8 cellular contexts compared by ENCODE assay signal in genomic region chr20:9068232-9068781, GRCh38. TPM values are rescaled to one million over a fixed set of nuclear protein-coding genes. Genes with fewer than 3 reads are reported as not detected.
DNase-seq lines count a peak whose midpoint lies in the region; TF ChIP-seq lines count a peak whose summit lies in the region.
"Had no signal": no experiment of that assay in that cellular context is flagged by ENCODE, and none has a peak within 500 bp of the region (broad histone marks: within the 10 kb centered on the region; RNA-seq: fewer than 3 reads in every experiment).

No MANE protein-coding gene starts in this region.

- DNase-seq in HCEC 1CT = peak; percentile 48
- DNase-seq in RPMI8226 = peak; percentile 39
- DNase-seq in fibroblast of villous mesenchyme (ENCODE audit: low read depth) = no peak
- peak; percentile 20 for DNase-seq in occipital lobe (lab: John Stamatoyannopoulos, UW)
- DNase-seq in GM20000 (ENCODE audit: low spot score) = no peak
- DNase-seq in activated CD4-positive, alpha-beta T cell treated with anti-CD3 and anti-CD28 coated beads for 1 hour = no peak
- DNase-seq in stimulated activated CD4-positive, alpha-beta T cell treated with anti-CD3 and anti-CD28 coated beads, Interleukin-12 subunit alpha, Interleukin-12 subunit beta, amount 100 ng/mL, for 4 hours = no peak

- no peak for TF ChIP-seq CTCF in fibroblast of villous mesenchyme (IDR thresholded peaks at IDR 0.05; ENCODE audit: insufficient read depth, low read depth, low read length)
- TF ChIP-seq CTCF in GM20000 (IDR thresholded peaks at IDR 0.05; ENCODE audit: extremely low read depth, missing control alignments) = no peak

- H3K4me3 ChIP-seq in fibroblast of villous mesenchyme (ENCODE audit: low read depth, low read length) = peak overlapping the region; percentile 68

RNA-seq across cellular contexts. Expression of gene PLCB4, which starts 0.6 kb away (rescaled TPM):
- total RNA-seq in fibroblast of villous mesenchyme (3.2 and 3.5 TPM in 2 replicates), occipital lobe (12.6 TPM)
- total RNA-seq: T-helper 1 cell treated with Interleukin-12 subunit alpha and Interleukin-12 subunit beta and Interleukin-4 antibody, amounts not matched to agents 30 ng/mL and 1 ng/mL, for 36 hours had no signal

Comparison
In these comparisons a context has a peak if more than half of its experiments do, and no peak if none do; other contexts are left out.
1. DNase-seq: peak in HCEC 1CT (single experiment), RPMI8226 (single experiment) and occipital lobe (single experiment); none in fibroblast of villous mesenchyme (single experiment), GM20000 (single experiment), activated CD4-positive, alpha-beta T cell treated with anti-CD3 and anti-CD28 coated beads for 1 hour (single experiment) and stimulated activated CD4-positive, alpha-beta T cell treated with anti-CD3 and anti-CD28 coated beads, Interleukin-12 subunit alpha, Interleukin-12 subunit beta, amount 100 ng/mL, for 4 hours (single experiment).